ENCODE assay signal across 8 cellular contexts in the genomic region with DNA sequence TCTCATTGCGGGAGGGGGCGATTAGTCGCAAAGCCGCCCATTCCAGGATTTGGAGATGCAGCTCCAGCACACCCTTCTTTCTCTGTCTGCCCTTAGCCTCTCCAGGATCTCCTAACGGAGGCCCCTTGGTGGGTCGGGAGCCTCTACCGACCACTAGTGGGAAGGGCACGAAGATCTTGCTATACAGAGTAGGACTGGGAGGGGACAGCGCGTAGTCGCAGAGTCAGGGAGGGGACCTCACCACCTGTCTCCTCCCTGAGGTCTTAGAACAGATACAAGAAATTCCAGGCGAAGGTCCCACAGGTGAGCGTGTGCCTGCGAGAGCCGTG. TPM values are rescaled to one million over a fixed set of nuclear protein-coding genes. Genes with fewer than 3 reads are reported as not detected.
DNase-seq lines count a peak whose midpoint lies in the region; ATAC-seq and TF ChIP-seq lines count a peak whose summit lies in the region.

No MANE protein-coding gene starts in this region.

- CTCF ChIA-PET in activated CD4-positive, alpha-beta T cell treated with anti-CD3 and anti-CD28 coated beads for 36 hours (lab: Charles Lee) = interaction anchor here (1.7 kb wide), 1 partner anchor 17 kb away, joined by 7 read pairs; no protein-coding TSS in a partner anchor

- ATAC-seq in activated CD4-positive, alpha-beta T cell treated with anti-CD3 and anti-CD28 coated beads for 36 hours = peak; percentile 60
- ATAC-seq in GM18517 (IDR thresholded peaks at IDR 0.05; ENCODE audit: unreplicated experiment) = no peak

- POLR2A ChIA-PET in activated CD4-positive, alpha-beta T cell treated with anti-CD3 and anti-CD28 coated beads for 36 hours (lab: Charles Lee) = no interaction called here

- H3K9me3 ChIP-seq in SK-N-MC (ENCODE audit: low read depth, low read length) (no peaks in the 10 kb centered on the region), osteoblast (ENCODE audit: low read depth, low read length) (no peaks in the 10 kb centered on the region)

- H3K9ac ChIP-seq in SK-N-MC (ENCODE audit: insufficient read length) = peak overlapping the region; percentile 64

- no peak overlapping the region for H3K4me2 ChIP-seq in osteoblast (ENCODE audit: insufficient read depth, low read length)

- no peaks in the 10 kb centered on the region for H3K9me3 Mint-ChIP-seq in activated CD4-positive, alpha-beta T cell treated with anti-CD3 and anti-CD28 coated beads for 36 hours (ENCODE audit: low read depth)

- H3K36me3 Mint-ChIP-seq in activated CD4-positive, alpha-beta T cell treated with anti-CD3 and anti-CD28 coated beads for 36 hours (ENCODE audit: low read depth) = no peaks in the 10 kb centered on the region

- H3K36me3 ChIP-seq in SK-N-MC (ENCODE audit: insufficient read depth, low read length) = no peaks in the 10 kb centered on the region
- no peaks in the 10 kb centered on the region for H3K36me3 ChIP-seq in osteoblast (ENCODE audit: insufficient read depth, low read length)

- H3K27ac ChIP-seq in SK-N-MC (no peak overlapping the region), osteoblast (ENCODE audit: low read depth, low read length) (no peak overlapping the region)

- H3K27me3 ChIP-seq in osteoblast (ENCODE audit: insufficient read depth, low read length) = peaks cover 43% of the 10 kb centered on the region

- peak; percentile 18 for TF ChIP-seq CTCF in foreskin fibroblast (IDR thresholded peaks at IDR 0.05; ENCODE audit: low read depth, low read length)
- TF ChIP-seq CTCF in osteoblast (IDR thresholded peaks at IDR 0.05; ENCODE audit: extremely low read depth, low read depth, low read length) = peak; percentile 13

- H3K4me1 ChIP-seq in osteoblast (ENCODE audit: insufficient read depth, low read length) = no peaks in the 10 kb centered on the region

- H3K79me2 ChIP-seq in osteoblast (ENCODE audit: insufficient read depth, low read length) = no peaks in the 10 kb centered on the region

- H3K27me3 Mint-ChIP-seq in activated CD4-positive, alpha-beta T cell treated with anti-CD3 and anti-CD28 coated beads for 36 hours = peaks cover 43% of the 10 kb centered on the region

- H4K20me1 ChIP-seq in osteoblast (ENCODE audit: insufficient read depth, low read length) = no peaks in the 10 kb centered on the region

- H3K4me1 Mint-ChIP-seq in activated CD4-positive, alpha-beta T cell treated with anti-CD3 and anti-CD28 coated beads for 36 hours = peaks cover 5% of the 10 kb centered on the region

- peak; percentile 32 for DNase-seq in activated CD4-positive, alpha-beta T cell treated with anti-CD3 and anti-CD28 coated beads for 36 hours
- no peak for DNase-seq in activated CD4-positive, alpha-beta T cell treated with anti-CD3 and anti-CD28 coated beads, Interleukin-2, amount 50 U/mL, for 4 hours
- DNase-seq in SK-N-MC (ENCODE audit: low read depth, low spot score) (no peak), foreskin fibroblast (peak in 1 of 2 donors; percentile 22), osteoblast (ENCODE audit: insufficient read length, low spot score, missing footprints) (peak; percentile 90), superior temporal gyrus (ENCODE audit: extremely low spot score) (no peak), GOT3 (lab: John Stamatoyannopoulos, UW) (no peak)

- intact Hi-C loops in activated CD4-positive, alpha-beta T cell treated with anti-CD3 and anti-CD28 coated beads for 36 hours (cut with DNase I, micrococcal nuclease) = no loop called here

- peak overlapping the region; percentile 52 for H3K4me3 Mint-ChIP-seq in activated CD4-positive, alpha-beta T cell treated with anti-CD3 and anti-CD28 coated beads for 36 hours

- H2AFZ ChIP-seq in osteoblast (ENCODE audit: low read length) = no peak overlapping the region

- H3K4me3 ChIP-seq in SK-N-MC (peak overlapping the region; percentile 81), foreskin fibroblast (ENCODE audit: low read depth in 1 of 2, low read length in 2 of 2) (no peak overlapping the region), osteoblast (ENCODE audit: insufficient read depth, low read length) (no peak overlapping the region)

- no peak overlapping the region for H3K27ac Mint-ChIP-seq in activated CD4-positive, alpha-beta T cell treated with anti-CD3 and anti-CD28 coated beads for 36 hours

RNA-seq across cellular contexts. Expression of gene SMTNL2, which starts 0.6 kb away (rescaled TPM):
- total RNA-seq in activated CD4-positive, alpha-beta T cell treated with anti-CD3 and anti-CD28 coated beads for 36 hours = not detected
- not detected in 2 replicates for total RNA-seq in osteoblast

RNA-seq across cellular contexts. Expression of gene GGT6, which starts 23.4 kb away (rescaled TPM):
- total RNA-seq in activated CD4-positive, alpha-beta T cell treated with anti-CD3 and anti-CD28 coated beads for 36 hours = not detected
- total RNA-seq in osteoblast = not detected in 2 replicates

RNA-seq across cellular contexts. Expression of gene MYBBP1A, which starts 28.6 kb away (rescaled TPM):
- 100 to 1,000 TPM in 1 of 2 experiments, 10 to 100 TPM in 1; 97.7 to 144 TPM for total RNA-seq in activated CD4-positive, alpha-beta T cell treated with anti-CD3 and anti-CD28 coated beads for 36 hours
- total RNA-seq in osteoblast = 47.1 and 49.2 TPM in 2 replicates

RNA-seq across cellular contexts. Expression of gene ALOX15, which starts 57.7 kb away (rescaled TPM):
- not detected for total RNA-seq in activated CD4-positive, alpha-beta T cell treated with anti-CD3 and anti-CD28 coated beads for 36 hours
- not detected in 2 replicates for total RNA-seq in osteoblast

Comparison
In these comparisons a context has a peak if more than half of its experiments do, and no peak if none do; other contexts are left out.
1. DNase-seq: peak in activated CD4-positive, alpha-beta T cell treated with anti-CD3 and anti-CD28 coated beads for 36 hours (single experiment) and osteoblast (single experiment); none in activated CD4-positive, alpha-beta T cell treated with anti-CD3 and anti-CD28 coated beads, Interleukin-2, amount 50 U/mL, for 4 hours (0 of 2), SK-N-MC (single experiment), superior temporal gyrus (single experiment) and GOT3 (single experiment).